Comparison of ENCODE assay signal across 11 cellular contexts in the genomic region with DNA sequence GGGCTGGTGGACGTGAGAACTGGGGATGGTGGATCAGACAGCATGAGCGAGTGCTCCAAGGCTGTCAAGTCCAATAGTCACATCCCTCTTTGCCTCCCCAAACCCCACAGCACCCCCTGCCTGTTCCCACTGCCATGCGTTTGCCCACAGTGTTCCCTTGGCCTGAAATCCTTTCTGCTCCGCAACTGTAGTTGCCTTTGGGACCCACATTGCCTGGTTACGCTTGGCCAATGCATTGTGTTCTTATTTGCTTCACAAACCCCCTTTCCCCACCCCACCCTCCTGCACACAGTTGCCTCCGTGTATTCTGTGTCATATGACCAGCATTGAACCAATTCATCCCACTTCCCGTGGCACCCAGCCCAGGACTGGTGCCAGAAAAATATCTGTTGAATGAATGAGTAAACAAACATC. TPM values are rescaled to one million over a fixed set of nuclear protein-coding genes. Genes with fewer than 3 reads are reported as not detected.
DNase-seq lines count a peak whose midpoint lies in the region; ATAC-seq and TF ChIP-seq lines count a peak whose summit lies in the region.
"Had no signal": no experiment of that assay in that cellular context is flagged by ENCODE, and none has a peak within 500 bp of the region (broad histone marks: within the 10 kb centered on the region; RNA-seq: fewer than 3 reads in every experiment).

No MANE protein-coding gene starts in this region.

- ATAC-seq in mucosa of descending colon, result no peak

- H3K27ac Mint-ChIP-seq in nephron progenitor cell, result no peak overlapping the region

- no peaks in the 10 kb centered on the region for H3K9me3 Mint-ChIP-seq in nephron progenitor cell

- peaks cover 42% of the 10 kb centered on the region for H3K4me1 Mint-ChIP-seq in nephron progenitor cell

- intact Hi-C loops in breast epithelium (cut with DNase I; ENCODE audit: low total_unique reads), result no loop called here
- intact Hi-C loops in mucosa of descending colon (cut with DNase I, micrococcal nuclease), result no loop called here

- DNase-seq in COLO668 (lab: John Stamatoyannopoulos, UW; ENCODE audit: unreplicated experiment), result peak; percentile 84
- peak; percentile 53 for DNase-seq in NB4 (ENCODE audit: low read depth)
- DNase-seq in breast epithelium (ENCODE audit: low spot score in 2 of 2), result peak; percentile 58 to 84
- DNase-seq in mucosa of descending colon, result peak in 2 of 3 donors; percentile 74 to 81
- DNase-seq in HK-2 (ENCODE audit: unreplicated experiment), result no peak
- no peak for DNase-seq in right atrium auricular region (ENCODE audit: low spot score)
- no peak for DNase-seq in nephron progenitor cell
- no peak for DNase-seq in activated CD8-positive, alpha-beta memory T cell treated with anti-CD3 and anti-CD28 coated beads, Interleukin-2, amount 50 U/mL, for 4 hours
- DNase-seq: activated CD4-positive, CD25-positive, alpha-beta regulatory T cell; NCI-H226 had no signal

- H3K4me3 Mint-ChIP-seq in nephron progenitor cell, result no peak overlapping the region

- TF ChIP-seq POLR2A in NB4 (IDR thresholded peaks at IDR 0.05; ENCODE audit: extremely low read depth, insufficient read length) (no peak), breast epithelium (IDR thresholded peaks at IDR 0.05) (no peak)

- peaks cover 12% of the 10 kb centered on the region for H3K27me3 Mint-ChIP-seq in nephron progenitor cell (ENCODE audit: low read depth, poor library complexity)

- H3K4me3 ChIP-seq in NB4 (ENCODE audit: low read depth, low read length), result no peak overlapping the region
- no peak overlapping the region for H3K4me3 ChIP-seq in breast epithelium
- H3K4me3 ChIP-seq in mucosa of descending colon, result no peak overlapping the region
- H3K4me3 ChIP-seq in right atrium auricular region, result no peak overlapping the region
- H3K4me3 ChIP-seq: coronary artery had no signal

- H3K36me3 Mint-ChIP-seq in nephron progenitor cell (ENCODE audit: low read depth), result no peaks in the 10 kb centered on the region

- peak; percentile 33 for TF ChIP-seq CTCF in NB4 (IDR thresholded peaks at IDR 0.05; ENCODE audit: low read depth, low read length)
- no peak for TF ChIP-seq CTCF in breast epithelium (IDR thresholded peaks at IDR 0.05)
- no peak for TF ChIP-seq CTCF in mucosa of descending colon (IDR thresholded peaks at IDR 0.05)
- TF ChIP-seq CTCF in right atrium auricular region (IDR thresholded peaks at IDR 0.05), result no peak
- TF ChIP-seq CTCF in nephron progenitor cell (IDR thresholded peaks at IDR 0.05), result no peak

- H3K4me1 ChIP-seq in breast epithelium (no peaks in the 10 kb centered on the region), mucosa of descending colon (ENCODE audit: low read depth) (peaks cover 42% of the 10 kb centered on the region), right atrium auricular region (peaks cover 0 to 27% of the 10 kb centered on the region in 2 donors)

- H3K27me3 ChIP-seq in breast epithelium (no peaks in the 10 kb centered on the region), right atrium auricular region (no peaks in the 10 kb centered on the region)

- H3K36me3 ChIP-seq in breast epithelium (no peaks in the 10 kb centered on the region), mucosa of descending colon (ENCODE audit: low read depth) (no peaks in the 10 kb centered on the region), right atrium auricular region (no peaks in the 10 kb centered on the region)

- H3K27ac ChIP-seq in breast epithelium (peak overlapping the region in 1 of 2 donors; percentile 45), right atrium auricular region (no peak overlapping the region)
- H3K27ac ChIP-seq: coronary artery had no signal

- H3K9me3 ChIP-seq in breast epithelium, result no peaks in the 10 kb centered on the region
- H3K9me3 ChIP-seq in mucosa of descending colon, result no peaks in the 10 kb centered on the region
- H3K9me3 ChIP-seq in right atrium auricular region, result no peaks in the 10 kb centered on the region

RNA-seq across cellular contexts. Expression of a gene that starts 2.1 kb away (rescaled TPM):
- 10 to 100 TPM; 29.4 to 45.3 (median 35.1) TPM for total RNA-seq in breast epithelium
- 10 to 100 TPM; 32.7 to 62.4 (median 37.7) TPM for total RNA-seq in mucosa of descending colon
- 10 to 100 TPM; 13.0 to 20.4 TPM for total RNA-seq in right atrium auricular region

RNA-seq across cellular contexts. Expression of a gene that starts 42.0 kb away (rescaled TPM):
- total RNA-seq in breast epithelium (not detected), mucosa of descending colon (under 1 TPM in 1 of 3 donors, not detected in 2; 0.67 TPM), right atrium auricular region (not detected)

Comparison
In these comparisons a context has a peak if more than half of its experiments do, and no peak if none do; other contexts are left out.
1. DNase-seq: peak in COLO668 (single experiment), NB4 (single experiment), breast epithelium (2 of 2) and mucosa of descending colon (2 of 3); none in HK-2 (single experiment), right atrium auricular region (single experiment), nephron progenitor cell (single experiment) and activated CD8-positive, alpha-beta memory T cell treated with anti-CD3 and anti-CD28 coated beads, Interleukin-2, amount 50 U/mL, for 4 hours (single experiment).